1 cellular context compared by ENCODE assay signal in genomic region chr11:8672346-8672745, GRCh38.
TF ChIP-seq lines count a peak whose summit lies in the region.

No MANE protein-coding gene starts in this region.

TF ChIP-seq in GM23338, 12 proteins besides CTCF, POLR2A, EP300 and RAD21 (continued from another document):
- TF ChIP-seq ZNF462 (CRISPR knock-in tag; IDR thresholded peaks at IDR 0.05) = no peak
- no peak for TF ChIP-seq JUNB (IDR thresholded peaks at IDR 0.05; ENCODE audit: unreplicated experiment)
